In genomic region chr10:87817873-87818504, GRCh38 we compare ENCODE assay signal across 8 cellular contexts. TPM values are rescaled to one million over a fixed set of nuclear protein-coding genes. Genes with fewer than 3 reads are reported as not detected.
DNase-seq lines count a peak whose midpoint lies in the region; ATAC-seq, FAIRE-seq and TF ChIP-seq lines count a peak whose summit lies in the region.

ATAD1 (minus strand) TSS chr10:87818226; CDS start chr10:87814599, 3,627 bp downstream.

- H3K9ac ChIP-seq in HUES64 (ENCODE audit: low read depth, low read length) (peak within 1 kb of the TSS; percentile 87), OCI-LY3 (ENCODE audit: low read length) (peak within 1 kb of the TSS; percentile 94), mucosa of stomach (ENCODE audit: low read length) (peak within 1 kb of the TSS; percentile 91)

- H3K4me1 ChIP-seq in HUES64 (ENCODE audit: insufficient read depth, low read length): peaks cover 15% of the 10 kb centered on the region
- peaks cover 23% of the 10 kb centered on the region for H3K4me1 ChIP-seq in OCI-LY3 (ENCODE audit: low read length)
- peaks cover 7% of the 10 kb centered on the region for H3K4me1 ChIP-seq in mucosa of stomach (ENCODE audit: control insufficient read depth, insufficient read depth, low read length)

- peaks cover 45% of the 10 kb centered on the region for H3K79me2 ChIP-seq in OCI-LY3 (ENCODE audit: low read length)

- H3K4me3 ChIP-seq in HUES64 (ENCODE audit: low read length): peak within 1 kb of the TSS; percentile 78
- H3K4me3 ChIP-seq in OCI-LY3 (ENCODE audit: low read length): peak within 1 kb of the TSS; percentile 99
- H3K4me3 ChIP-seq in mucosa of stomach (ENCODE audit: low read length): peak within 1 kb of the TSS; percentile 91

- H3K27ac ChIP-seq in HUES64 (ENCODE audit: low read depth, low read length) (peak within 1 kb of the TSS; percentile 87), OCI-LY3 (ENCODE audit: low read length) (peak within 1 kb of the TSS; percentile 95)

- peak; percentile 89 for TF ChIP-seq POLR2A in erythroblast (IDR thresholded peaks at IDR 0.05; ENCODE audit: low read length)

- peaks cover 15% of the 10 kb centered on the region for H3K36me3 ChIP-seq in HUES64 (ENCODE audit: insufficient read depth, low read length)
- H3K36me3 ChIP-seq in OCI-LY3 (replicated peaks; ENCODE audit: low read depth, low read length): peaks cover 3% of the 10 kb centered on the region
- no peaks in the 10 kb centered on the region for H3K36me3 ChIP-seq in mucosa of stomach (ENCODE audit: control insufficient read depth, insufficient read depth, low read length)

- peak within 1 kb of the TSS; percentile 72 for H2AFZ ChIP-seq in OCI-LY3 (ENCODE audit: low read depth, low read length)

- under 1% methylated on average over 48 of the region's 48 CpGs for WGBS in HUES64

- FAIRE-seq in D721Med (lab: Jason Lieb, UNC): no peak

- peaks cover 28% of the 10 kb centered on the region for H4K20me1 ChIP-seq in OCI-LY3 (ENCODE audit: insufficient read depth, low read length)

- peak; percentile 70 for ATAC-seq in GM21423 (IDR thresholded peaks at IDR 0.05; ENCODE audit: unreplicated experiment)

- H3K9me3 ChIP-seq in HUES64 (ENCODE audit: insufficient read depth, low read depth, low read length): no peaks in the 10 kb centered on the region
- H3K9me3 ChIP-seq in OCI-LY3 (ENCODE audit: insufficient read depth, low read length): no peaks in the 10 kb centered on the region
- H3K9me3 ChIP-seq in mucosa of stomach (ENCODE audit: control insufficient read depth, low read length): no peaks in the 10 kb centered on the region

- H3K4me2 ChIP-seq in OCI-LY3 (ENCODE audit: low read length): peak within 1 kb of the TSS; percentile 91

- peaks cover 5% of the 10 kb centered on the region; the same call in 1 of the 2 replicates for H3K27me3 ChIP-seq in HUES64 (ENCODE audit: insufficient read depth, low read length)
- H3K27me3 ChIP-seq in OCI-LY3 (ENCODE audit: low read depth, low read length): no peaks in the 10 kb centered on the region
- no peaks in the 10 kb centered on the region for H3K27me3 ChIP-seq in mucosa of stomach (ENCODE audit: control insufficient read depth, insufficient read depth, low read length)

- DNase-seq in D721Med (ENCODE audit: insufficient read length, low spot score): peak; percentile 26
- DNase-seq in activated T-cell treated with anti-CD3 and anti-CD28 coated beads for 48 hours (ENCODE audit: low read depth): peak; percentile 87
- peak; percentile 87 to 91 for DNase-seq in erythroblast (lab: John Stamatoyannopoulos, UW)
- peak; percentile 67 for DNase-seq in stimulated activated CD8-positive, alpha-beta memory T cell treated with anti-CD3 and anti-CD28 coated beads, Interleukin-7, amount 100 ng/mL, for 24 hours (ENCODE audit: low read depth)

- no peak for TF ChIP-seq CTCF in D721Med (IDR thresholded peaks at IDR 0.05; ENCODE audit: insufficient read depth, missing control alignments)
- TF ChIP-seq CTCF in OCI-LY3 (IDR thresholded peaks at IDR 0.05; ENCODE audit: low read depth, low read length): peak; percentile 33; the same call in 1 of the 2 replicates

RNA-seq across cellular contexts. Expression of gene ATAD1, which starts in this region (rescaled TPM):
- 22.5 TPM for polyA plus RNA-seq in HUES64 (2013, experiment 1 of 2)
- polyA plus RNA-seq in HUES64 (2013, experiment 2 of 2): 25.3 TPM

Comparison
In these comparisons a context has a peak if more than half of its experiments do, and no peak if none do; other contexts are left out.
1. Peak in every context shown above with its lines: DNase-seq, ATAC-seq, H3K4me3 ChIP-seq and H3K27ac ChIP-seq.
2. DNase-seq: peak in every context shown above with its lines; median percentile 89 in erythroblast; 87 in activated T-cell treated with anti-CD3 and anti-CD28 coated beads for 48 hours; 67 in stimulated activated CD8-positive, alpha-beta memory T cell treated with anti-CD3 and anti-CD28 coated beads, Interleukin-7, amount 100 ng/mL, for 24 hours; 26 in D721Med.